In genomic region chr3:129855454-129856419, GRCh38 we compare ENCODE assay signal across 11 cellular contexts. TPM values are rescaled to one million over a fixed set of nuclear protein-coding genes. Genes with fewer than 3 reads are reported as not detected.
DNase-seq lines count a peak whose midpoint lies in the region; ATAC-seq, FAIRE-seq and TF ChIP-seq lines count a peak whose summit lies in the region.
"Had no signal": no experiment of that assay in that cellular context is flagged by ENCODE, and none has a peak within 500 bp of the region (broad histone marks: within the 10 kb centered on the region; RNA-seq: fewer than 3 reads in every experiment).

No MANE protein-coding gene starts in this region.

- no peak overlapping the region for H3K9ac ChIP-seq in GM12878 (ENCODE audit: control insufficient read depth, insufficient read depth, low read length)
- H3K9ac ChIP-seq: neural progenitor cell had no signal

- no peak overlapping the region for H3K4me2 ChIP-seq in GM12878 (ENCODE audit: control insufficient read depth, insufficient read depth)
- H3K4me2 ChIP-seq: neural progenitor cell had no signal

- CTCF ChIA-PET in GM12878 (lab: Yijun Ruan, JAX) = interaction anchor here (1.1 kb wide), 1 partner anchor 30 kb away, joined by 5 read pairs; no protein-coding TSS in a partner anchor
- CTCF ChIA-PET in GM10248 (lab: Yijun Ruan, JAX) = interaction anchor here (0.8 to 1.5 kb wide), 3 partner anchors 12 to 30 kb away, joined by 3 to 6 read pairs (median 5); no protein-coding TSS in a partner anchor

- no peaks in the 10 kb centered on the region; the same call in 1 of the 2 replicates for H3K79me2 ChIP-seq in GM12878 (ENCODE audit: control insufficient read depth, insufficient read depth, low read length)

- H3K4me1 ChIP-seq in GM12878 (ENCODE audit: control insufficient read depth, insufficient read depth, low read length) (peaks cover 4% of the 10 kb centered on the region; the same call in 1 of the 2 replicates), left lung (peaks cover 17 to 25% of the 10 kb centered on the region in 2 donors)
- H3K4me1 ChIP-seq: neural progenitor cell had no signal

- DNase-seq in Right ventricle myocardium inferior (ENCODE audit: missing footprints) (peak; percentile 3), cardiac septum (ENCODE audit: low spot score) (no peak), GM12878 (ENCODE audit: low read depth, low spot score) (no peak), left lung (no peak), GM10248 (ENCODE audit: extremely low spot score) (no peak), RKO (ENCODE audit: low spot score) (no peak), COR-L47 (lab: John Stamatoyannopoulos, UW) (no peak)
- DNase-seq: activated CD8-positive, alpha-beta memory T cell treated with anti-CD3 and anti-CD28 coated beads, Interleukin-2, amount 50 U/mL, for 4 hours had no signal

- no peak for FAIRE-seq in GM12878 (lab: Jason Lieb, UNC)

- intact Hi-C loops in Right ventricle myocardium inferior (cut with DNase I) (no loop called here), cardiac septum (cut with DNase I) (no loop called here), GM12878 (cut with micrococcal nuclease; ENCODE audit: unreplicated experiment) (no loop called here), left lung (cut with DNase I) (no loop called here)

- in situ Hi-C loops in GM12878 (cut with MboI) = no loop called here

- peak; percentile 48 for ATAC-seq in Right ventricle myocardium inferior
- peak; percentile 90 for ATAC-seq in GM12878
- ATAC-seq in left lung = peak; percentile 81
- ATAC-seq in GM19395 (IDR thresholded peaks at IDR 0.05; ENCODE audit: unreplicated experiment) = no peak

- no peak overlapping the region for H2AFZ ChIP-seq in GM12878 (ENCODE audit: control insufficient read depth, low read depth, low read length)
- H2AFZ ChIP-seq: neural progenitor cell had no signal

- TF ChIP-seq EP300 in GM12878 (IDR thresholded peaks at IDR 0.05; ENCODE audit: borderline replicate concordance in 1 of 2, control insufficient read depth in 1 of 2, low read depth in 2 of 2, low read length in 2 of 2) = no peak

- H3K27me3 ChIP-seq in GM12878 (replicated peaks in 1 of 2; ENCODE audit: control insufficient read depth in 2 of 2, insufficient read depth in 2 of 2, low read length in 1 of 2) = no peaks in the 10 kb centered on the region
- no peaks in the 10 kb centered on the region for H3K27me3 ChIP-seq in left lung
- H3K27me3 ChIP-seq: neural progenitor cell had no signal

- WGBS in GM12878 (ENCODE audit: insufficient coverage, insufficient replicate concordance, low lambda C conversion rate, missing lambda C conversion rate) = 84% methylated on average over 6 of the region's 6 CpGs

- RAD21 ChIA-PET in GM12878 (lab: Charles Lee; ENCODE audit: unreplicated experiment) = no interaction called here

- H3K4me3 ChIP-seq in GM12878 = no peak overlapping the region
- H3K4me3 ChIP-seq in left lung = no peak overlapping the region
- H3K4me3 ChIP-seq: neural progenitor cell had no signal

- POLR2A ChIA-PET in GM12878 (lab: Charles Lee) = interaction anchor here (0.5 kb wide), 1 partner anchor 21 kb away, joined by 5 read pairs; no protein-coding TSS in a partner anchor
- POLR2A ChIA-PET in GM10248 (lab: Yijun Ruan, JAX) = no interaction called here

- no TSS peak for BruUV-seq in GM12878 (replicated peaks; lab: Mats Ljungman, UMichigan)

- TF ChIP-seq RAD21 in GM12878 (IDR thresholded peaks at IDR 0.05; ENCODE audit: insufficient read depth, low read depth, low read length) = no peak

- SMC1A ChIA-PET in GM12878 (lab: Charles Lee; ENCODE audit: uncharacterized antibody, unreplicated experiment) = interaction anchor here (1.2 to 1.5 kb wide), 4 partner anchors 10 to 38 kb away, joined by 3 to 4 read pairs (median 4); no protein-coding TSS in a partner anchor

- H3K36me3 ChIP-seq in GM12878 (ENCODE audit: control insufficient read depth in 2 of 2, insufficient read depth in 2 of 2, low read length in 1 of 2) (peaks cover 0 to 4% of the 10 kb centered on the region in 2 experiments; a peak in 1 of 4 replicates), left lung (peaks cover 0 to under 1% of the 10 kb centered on the region in 2 donors)

- TF ChIP-seq POLR2A in GM12878 (IDR thresholded peaks at IDR 0.05; ENCODE audit: low read depth, low read length) = no peak

- H4K20me1 ChIP-seq in GM12878 (ENCODE audit: control insufficient read depth, insufficient read depth) = no peaks in the 10 kb centered on the region

- H3K27ac ChIP-seq in GM12878 (ENCODE audit: control insufficient read depth, insufficient read depth) = peak overlapping the region; percentile 8; the same call in 1 of the 2 replicates
- peak overlapping the region; percentile 67 to 79 for H3K27ac ChIP-seq in left lung
- H3K27ac ChIP-seq: C4-2B, neural progenitor cell had no signal

- H3K9me3 ChIP-seq in GM12878 (replicated peaks; ENCODE audit: control insufficient read depth, insufficient read depth, low read length) (peaks cover 1% of the 10 kb centered on the region; the same call in 2 of the 3 replicates), left lung (no peaks in the 10 kb centered on the region)

- TF ChIP-seq CTCF in GM12878 (IDR thresholded peaks at IDR 0.05 in 2 of 3, conservative IDR thresholded peaks at IDR 0.05 in 1 of 3; ENCODE audit: control insufficient read depth in 2 of 3, extremely low read depth in 1 of 3, insufficient read depth in 1 of 3, low read depth in 3 of 3, low read length in 3 of 3) (no peak), left lung (IDR thresholded peaks at IDR 0.05) (no peak), GM10248 (IDR thresholded peaks at IDR 0.05; ENCODE audit: control extremely low read depth, extremely low read depth, low read depth, missing control alignments) (no peak)

TF ChIP-seq in GM12878, 131 proteins besides CTCF, POLR2A, EP300 and RAD21 (continues in another document):
- TF ChIP-seq MEF2A (IDR thresholded peaks at IDR 0.05; ENCODE audit: insufficient read depth, low read depth, low read length) = 0 out of 2 replicates have a peak, but pooled peaks have one; percentile 41
- 0 out of 2 replicates have a peak, but pooled peaks have one; percentile 13 for TF ChIP-seq RELB (IDR thresholded peaks at IDR 0.05; ENCODE audit: low read depth)
- no peak for TF ChIP-seq PAX8 (IDR thresholded peaks at IDR 0.05)
- TF ChIP-seq MTA3 (IDR thresholded peaks at IDR 0.05; ENCODE audit: borderline replicate concordance, low read length) = no peak
- TF ChIP-seq ATF3 (IDR thresholded peaks at IDR 0.05; ENCODE audit: borderline replicate concordance, extremely low read depth, low read depth, low read length) = no peak
- peak; percentile 35; the same call in 1 of the 2 replicates for TF ChIP-seq BACH1 (IDR thresholded peaks at IDR 0.05; ENCODE audit: borderline replicate concordance)
- no peak for TF ChIP-seq YBX1 (IDR thresholded peaks at IDR 0.05)
- TF ChIP-seq SPI1 (IDR thresholded peaks at IDR 0.05; ENCODE audit: borderline replicate concordance, insufficient read depth, low read depth, low read length) = no peak
- peak; percentile 35; the same call in 1 of the 2 replicates for TF ChIP-seq RUNX3 (IDR thresholded peaks at IDR 0.05; ENCODE audit: low read length)
- TF ChIP-seq BMI1 (IDR thresholded peaks at IDR 0.05; ENCODE audit: borderline replicate concordance) = no peak
- TF ChIP-seq NFIC (IDR thresholded peaks at IDR 0.05; ENCODE audit: low read depth, low read length) = peak; percentile 64; the same call in 1 of the 2 replicates
- TF ChIP-seq HDGF (IDR thresholded peaks at IDR 0.05) = no peak
- 0 out of 2 replicates have a peak, but pooled peaks have one; percentile 36 for TF ChIP-seq IKZF1 (conservative IDR thresholded peaks at IDR 0.05)
- no peak for TF ChIP-seq FOS (IDR thresholded peaks at IDR 0.05; ENCODE audit: borderline replicate concordance, extremely low read depth, insufficient read length)
- 0 out of 2 replicates have a peak, but pooled peaks have one; percentile 30 for TF ChIP-seq EED (IDR thresholded peaks at IDR 0.05; ENCODE audit: low read depth)
- TF ChIP-seq STAT1 (conservative IDR thresholded peaks at IDR 0.05) = no peak
- no peak for TF ChIP-seq POLR2AphosphoS2 (IDR thresholded peaks at IDR 0.05; ENCODE audit: low read depth, low read length)

RNA-seq across cellular contexts. Expression of gene TMCC1, which starts 37.8 kb away (rescaled TPM):
- 29.1 TPM for total RNA-seq in Right ventricle myocardium inferior
- 35.2 TPM for total RNA-seq in cardiac septum
- 17.7 and 18.9 TPM in 2 replicates for total RNA-seq in GM12878 (2013; cell fraction: nucleolus; rRNA removed)
- total RNA-seq in GM12878 (2014; rRNA removed) = 9.3 and 12.6 TPM in 2 replicates
- 11.3 and 11.6 TPM in 2 replicates for total RNA-seq in GM12878 (2014; rRNA removed; fragmentation: Illumina TruSeq; extraction: Trizol)
- total RNA-seq in GM12878 (2021) = 20.2 and 21.1 TPM in 2 replicates
- polyA plus RNA-seq in GM12878 (2011; ENCODE audit: low read depth) = 2.4 TPM
- 12.3 and 12.9 TPM in 2 replicates for polyA plus RNA-seq in GM12878 (2011; rRNA removed)
- polyA plus RNA-seq in GM12878 (2011; cell fraction: cytosol; rRNA removed) = 7.8 and 8.9 TPM in 2 replicates
- 4.5 and 4.8 TPM in 2 replicates for polyA plus RNA-seq in GM12878 (2011; cell fraction: nucleus; rRNA removed)
- 6.3 and 10.6 TPM in 2 replicates for polyA plus RNA-seq in GM12878 (2012)
- polyA plus RNA-seq in GM12878 (2014; fragmentation: Illumina TruSeq; extraction: Trizol) = 13.9 and 19.2 TPM in 2 replicates
- polyA plus RNA-seq in GM12878 (2014; fragmentation: Nextera tagmentation; extraction: Ambion mirVana) = 1 to 10 TPM; 2.3 to 3.1 TPM
- polyA plus RNA-seq in GM12878 (2014; rRNA removed) = 7.6 and 10.6 TPM in 2 replicates
- polyA plus RNA-seq in GM12878 (2016; fragmentation: Nextera tagmentation; extraction: Ambion mirVana) = 1 to 10 TPM; 5.6 to 5.9 TPM
- 16.2 and 19.2 TPM in 2 replicates for polyA minus RNA-seq in GM12878 (2011; rRNA and poly(A)+ RNA removed)
- polyA minus RNA-seq in GM12878 (2011; cell fraction: cytosol; rRNA and poly(A)+ RNA removed) = 8.2 and 11.0 TPM in 2 replicates
- 7.7 and 11.2 TPM in 2 replicates for polyA minus RNA-seq in GM12878 (2011; cell fraction: nucleus; rRNA and poly(A)+ RNA removed)
- total RNA-seq in left lung = 10 to 100 TPM; 32.6 to 38.8 TPM
